ENCODE assay signal across 9 cellular contexts in genomic region chr9:83514767-83515166, GRCh38.
"Had no signal": no experiment of that assay in that cellular context is flagged by ENCODE, and none has a peak within 500 bp of the region (broad histone marks: within the 10 kb centered on the region; RNA-seq: fewer than 3 reads in every experiment).

No MANE protein-coding gene starts in this region.

- FAIRE-seq: H1, H54, K562 had no signal

- H3K4me3 ChIP-seq: GM23338, K562 had no signal

- H3K27ac ChIP-seq: HL-60 had no signal

- DNase-seq: H9, HCEC 1CT, IMR-90, KG1 had no signal

- ATAC-seq: GM23338, K562 had no signal

- H2AFZ ChIP-seq: GM23338 had no signal

- H3K4me2 ChIP-seq: GM23338 had no signal
